ENCODE assay signal across 1 cellular context in genomic region chr11:12247543-12248287, GRCh38.
TF ChIP-seq lines count a peak whose summit lies in the region.

No MANE protein-coding gene starts in this region.

TF ChIP-seq in IMR-90, 13 proteins besides CTCF, POLR2A, EP300 and RAD21 (continued from another document):
- TF ChIP-seq USF2 (IDR thresholded peaks at IDR 0.05; ENCODE audit: low read depth, low read length) = no peak
- TF ChIP-seq BHLHE40 (IDR thresholded peaks at IDR 0.05; ENCODE audit: low read depth, low read length) = no peak
- no peak for TF ChIP-seq CHD1 (IDR thresholded peaks at IDR 0.05; ENCODE audit: low read depth, low read length)
- TF ChIP-seq SMC3 (IDR thresholded peaks at IDR 0.05; ENCODE audit: low read depth, low read length) = no peak
- TF ChIP-seq RFX5 (IDR thresholded peaks at IDR 0.05; ENCODE audit: low read depth, low read length) = no peak
